Comparison of ENCODE assay signal across 1 cellular context in the genomic region with DNA sequence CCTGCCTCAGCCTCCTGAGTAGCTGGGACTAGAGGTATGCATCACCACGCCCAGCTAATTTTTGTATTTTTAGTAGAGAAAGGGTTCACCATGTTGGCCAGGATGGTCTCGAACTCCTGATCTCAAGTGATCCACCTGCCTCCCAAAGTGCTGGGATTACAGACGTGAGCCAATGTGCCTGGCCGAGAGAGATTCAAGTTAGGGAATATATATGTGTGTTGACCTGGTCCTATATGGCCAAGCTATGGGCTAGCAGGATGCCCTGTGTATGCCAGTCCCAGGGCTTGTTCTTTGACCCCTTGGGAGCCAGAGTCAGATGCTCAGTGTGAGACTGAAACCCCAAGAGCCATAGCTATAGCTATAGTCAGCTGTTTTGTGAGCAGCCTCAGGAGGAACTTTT.
TF ChIP-seq lines count a peak whose summit lies in the region.

No MANE protein-coding gene starts in this region.

TF ChIP-seq in HCT116, 20 proteins besides CTCF, POLR2A, EP300 and RAD21:
- TF ChIP-seq, protein P1, sequence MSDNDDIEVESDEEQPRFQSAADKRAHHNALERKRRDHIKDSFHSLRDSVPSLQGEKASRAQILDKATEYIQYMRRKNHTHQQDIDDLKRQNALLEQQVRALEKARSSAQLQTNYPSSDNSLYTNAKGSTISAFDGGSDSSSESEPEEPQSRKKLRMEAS (IDR thresholded peaks at IDR 0.05) = no peak
- no peak for TF ChIP-seq EZH2 (IDR thresholded peaks at IDR 0.05)
- TF ChIP-seq, protein P2, sequence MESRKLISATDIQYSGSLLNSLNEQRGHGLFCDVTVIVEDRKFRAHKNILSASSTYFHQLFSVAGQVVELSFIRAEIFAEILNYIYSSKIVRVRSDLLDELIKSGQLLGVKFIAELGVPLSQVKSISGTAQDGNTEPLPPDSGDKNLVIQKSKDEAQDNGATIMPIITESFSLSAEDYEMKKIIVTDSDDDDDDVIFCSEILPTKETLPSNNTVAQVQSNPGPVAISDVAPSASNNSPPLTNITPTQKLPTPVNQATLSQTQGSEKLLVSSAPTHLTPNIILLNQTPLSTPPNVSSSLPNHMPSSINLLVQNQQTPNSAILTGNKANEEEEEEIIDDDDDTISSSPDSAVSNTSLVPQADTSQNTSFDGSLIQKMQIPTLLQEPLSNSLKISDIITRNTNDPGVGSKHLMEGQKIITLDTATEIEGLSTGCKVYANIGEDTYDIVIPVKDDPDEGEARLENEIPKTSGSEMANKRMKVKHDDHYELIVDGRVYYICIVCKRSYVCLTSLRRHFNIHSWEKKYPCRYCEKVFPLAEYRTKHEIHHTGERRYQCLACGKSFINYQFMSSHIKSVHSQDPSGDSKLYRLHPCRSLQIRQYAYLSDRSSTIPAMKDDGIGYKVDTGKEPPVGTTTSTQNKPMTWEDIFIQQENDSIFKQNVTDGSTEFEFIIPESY (IDR thresholded peaks at IDR 0.05; ENCODE audit: extremely low read depth, insufficient replicate concordance, low read length) = no peak
- TF ChIP-seq POLR2AphosphoS5 (IDR thresholded peaks at IDR 0.05; ENCODE audit: low read depth, low read length) = peak; percentile 18; the same call in 1 of the 2 replicates
- TF ChIP-seq YY1 (IDR thresholded peaks at IDR 0.05; ENCODE audit: extremely low read depth, insufficient replicate concordance, low read depth, low read length) = no peak
- no peak for TF ChIP-seq FOSL1 (IDR thresholded peaks at IDR 0.05; ENCODE audit: low read depth)
